Comparison of ENCODE assay signal across 27 cellular contexts in genomic region chr12:117172168-117172567, GRCh38.
"Had no signal": no experiment of that assay in that cellular context is flagged by ENCODE, and none has a peak within 500 bp of the region (broad histone marks: within the 10 kb centered on the region; RNA-seq: fewer than 3 reads in every experiment).

No MANE protein-coding gene starts in this region.

- H3K4me3 ChIP-seq: gastrocnemius medialis, ovary, sigmoid colon, suprapubic skin, tibial nerve had no signal

- H3K4me1 ChIP-seq: gastrocnemius medialis, sigmoid colon, suprapubic skin, tibial nerve had no signal

- H3K36me3 ChIP-seq: ovary had no signal

- DNase-seq: activated CD4-positive, alpha-beta memory T cell treated with anti-CD3 and anti-CD28 coated beads for 36 hours; activated CD4-positive, alpha-beta T cell treated with anti-CD3 and anti-CD28 coated beads for 48 hours; activated CD8-positive, alpha-beta memory T cell treated with anti-CD3 and anti-CD28 coated beads, Interleukin-2, amount 50 U/mL, for 4 hours; activated effector memory CD4-positive, alpha-beta T cell treated with Interleukin-2 at 50 U/mL for 16 hours; activated naive CD4-positive, alpha-beta T cell treated with anti-CD3 and anti-CD28 coated beads for 36 hours; activated naive CD8-positive, alpha-beta T cell treated with anti-CD3 and anti-CD28 coated beads, Interleukin-2, amount 10 ng/mL, durations not matched to agents 7 days and 5 days; activated T-cell treated with anti-CD3 and anti-CD28 coated beads, Interleukin-2, amount 50 U/mL, for 4 hours; amniotic stem cell; brain microvascular endothelial cell; caudate nucleus; cortex of kidney; effector memory CD8-positive, alpha-beta T cell; erythroblast; gastrocnemius medialis; glutamatergic neuron; hippocampal formation; kidney; nephron progenitor cell; ovary; sigmoid colon; stimulated activated CD4-positive, alpha-beta T cell treated with anti-CD3 and anti-CD28 coated beads, Interleukin-4, amount 100 ng/mL, for 24 hours; stimulated activated naive CD4-positive, alpha-beta T cell; T-helper 1 cell had no signal

- H3K9me3 ChIP-seq: gastrocnemius medialis, ovary, sigmoid colon, suprapubic skin, tibial nerve had no signal

- H3K4me1 Mint-ChIP-seq: nephron progenitor cell had no signal

- H3K27me3 Mint-ChIP-seq: activated CD4-positive, alpha-beta memory T cell treated with anti-CD3 and anti-CD28 coated beads for 36 hours; activated naive CD8-positive, alpha-beta T cell treated with anti-CD3 and anti-CD28 coated beads, Interleukin-2, amount 10 ng/mL, durations not matched to agents 7 days and 5 days; effector memory CD8-positive, alpha-beta T cell; progenitor cell of endocrine pancreas had no signal

- H3K9me3 Mint-ChIP-seq: activated CD4-positive, alpha-beta memory T cell treated with anti-CD3 and anti-CD28 coated beads for 36 hours; activated naive CD4-positive, alpha-beta T cell treated with anti-CD3 and anti-CD28 coated beads for 36 hours; activated naive CD8-positive, alpha-beta T cell treated with anti-CD3 and anti-CD28 coated beads, Interleukin-2, amount 10 ng/mL, durations not matched to agents 7 days and 5 days; activated T-cell treated with anti-CD3 and anti-CD28 coated beads, Interleukin-2, amount 50 U/mL, for 4 hours; effector memory CD8-positive, alpha-beta T cell; nephron progenitor cell had no signal

- ATAC-seq: activated T-cell treated with anti-CD3 and anti-CD28 coated beads, Interleukin-2, amount 50 U/mL, for 4 hours; effector memory CD8-positive, alpha-beta T cell had no signal

- H3K27ac Mint-ChIP-seq: activated CD4-positive, alpha-beta memory T cell treated with anti-CD3 and anti-CD28 coated beads for 36 hours; activated naive CD4-positive, alpha-beta T cell treated with anti-CD3 and anti-CD28 coated beads for 36 hours; activated naive CD8-positive, alpha-beta T cell treated with anti-CD3 and anti-CD28 coated beads, Interleukin-2, amount 10 ng/mL, durations not matched to agents 7 days and 5 days; effector memory CD8-positive, alpha-beta T cell; nephron progenitor cell had no signal

- H3K4me3 Mint-ChIP-seq: activated CD4-positive, alpha-beta memory T cell treated with anti-CD3 and anti-CD28 coated beads for 36 hours; activated naive CD4-positive, alpha-beta T cell treated with anti-CD3 and anti-CD28 coated beads for 36 hours; activated naive CD8-positive, alpha-beta T cell treated with anti-CD3 and anti-CD28 coated beads, Interleukin-2, amount 10 ng/mL, durations not matched to agents 7 days and 5 days; activated T-cell treated with anti-CD3 and anti-CD28 coated beads, Interleukin-2, amount 50 U/mL, for 4 hours; effector memory CD8-positive, alpha-beta T cell; nephron progenitor cell had no signal

- H3K27ac ChIP-seq: brain microvascular endothelial cell, ovary, sigmoid colon, suprapubic skin, tibial nerve, VCaP had no signal

- H3K27me3 ChIP-seq: brain microvascular endothelial cell, gastrocnemius medialis, ovary, sigmoid colon, suprapubic skin, tibial nerve had no signal
